Comparison of ENCODE assay signal across 8 cellular contexts in the genomic region with DNA sequence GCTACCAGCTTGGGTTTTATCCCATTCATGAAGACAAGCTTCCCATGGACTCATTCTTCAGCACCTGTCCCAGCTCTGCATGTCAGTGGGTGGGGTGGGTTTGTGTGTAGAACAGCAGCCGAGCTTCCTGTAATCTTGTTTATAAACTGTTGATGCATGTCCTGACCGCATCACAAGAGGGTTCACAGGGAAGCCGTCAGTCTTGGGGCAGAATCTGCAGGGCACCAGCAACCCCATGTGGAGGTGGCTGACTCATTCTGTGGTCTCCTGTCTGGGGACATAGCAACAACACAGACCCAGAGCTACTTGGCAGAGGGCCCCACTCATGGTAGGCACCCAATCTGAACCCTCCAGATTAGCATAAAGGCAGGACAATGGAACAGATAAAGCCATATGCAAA. TPM values are rescaled to one million over a fixed set of nuclear protein-coding genes. Genes with fewer than 3 reads are reported as not detected.
DNase-seq lines count a peak whose midpoint lies in the region; ATAC-seq lines count a peak whose summit lies in the region.

No MANE protein-coding gene starts in this region.

- H3K36me3 Mint-ChIP-seq in CD4-positive, CD25-positive, alpha-beta regulatory T cell: no peaks in the 10 kb centered on the region
- no peaks in the 10 kb centered on the region for H3K36me3 Mint-ChIP-seq in activated naive CD8-positive, alpha-beta T cell treated with anti-CD3 and anti-CD28 coated beads, Interleukin-2, amount 10 ng/mL, durations not matched to agents 7 days and 5 days

- H3K4me3 Mint-ChIP-seq in CD4-positive, CD25-positive, alpha-beta regulatory T cell: peak overlapping the region in 3 of 4 donors; percentile 61 to 73 (median 70)
- peak overlapping the region; percentile 66 for H3K4me3 Mint-ChIP-seq in activated naive CD8-positive, alpha-beta T cell treated with anti-CD3 and anti-CD28 coated beads, Interleukin-2, amount 10 ng/mL, durations not matched to agents 7 days and 5 days

- H3K27ac ChIP-seq in CD4-positive, CD25-positive, alpha-beta regulatory T cell (ENCODE audit: insufficient read depth, low read length, poor library complexity, severe bottlenecking): peak overlapping the region; percentile 48

- intact Hi-C loops in left colon (cut with DNase I, micrococcal nuclease): no loop called here

- H3K27me3 Mint-ChIP-seq in CD4-positive, CD25-positive, alpha-beta regulatory T cell: no peaks in the 10 kb centered on the region
- H3K27me3 Mint-ChIP-seq in activated naive CD8-positive, alpha-beta T cell treated with anti-CD3 and anti-CD28 coated beads, Interleukin-2, amount 10 ng/mL, durations not matched to agents 7 days and 5 days: no peaks in the 10 kb centered on the region

- no peaks in the 10 kb centered on the region for H3K9me3 ChIP-seq in CD4-positive, CD25-positive, alpha-beta regulatory T cell (ENCODE audit: control insufficient read depth in 2 of 2, low read length in 2 of 2)

- peaks cover 6 to 29% (median 23%) of the 10 kb centered on the region in 4 donors for H3K4me1 Mint-ChIP-seq in CD4-positive, CD25-positive, alpha-beta regulatory T cell
- peaks cover 26% of the 10 kb centered on the region for H3K4me1 Mint-ChIP-seq in activated naive CD8-positive, alpha-beta T cell treated with anti-CD3 and anti-CD28 coated beads, Interleukin-2, amount 10 ng/mL, durations not matched to agents 7 days and 5 days

- DNase-seq in CD4-positive, CD25-positive, alpha-beta regulatory T cell: peak; percentile 61 to 91 (median 80)
- DNase-seq in SW480 (ENCODE audit: low spot score) (peak; percentile 97), left colon (peak; percentile 51 to 63), SW 1271 (lab: John Stamatoyannopoulos, UW) (no peak)
- peak; percentile 64 for DNase-seq in activated naive CD8-positive, alpha-beta T cell treated with anti-CD3 and anti-CD28 coated beads, Interleukin-2, amount 10 ng/mL, durations not matched to agents 7 days and 5 days
- DNase-seq in stimulated activated CD8-positive, alpha-beta memory T cell treated with anti-CD3 and anti-CD28 coated beads, Interleukin-7, amount 100 ng/mL, for 1 hour (ENCODE audit: low read depth in 2 of 2): peak; percentile 65 to 66

- H3K9me3 Mint-ChIP-seq in CD4-positive, CD25-positive, alpha-beta regulatory T cell: peaks cover 0 to 2% (median 0%) of the 10 kb centered on the region in 7 donors
- H3K9me3 Mint-ChIP-seq in activated naive CD8-positive, alpha-beta T cell treated with anti-CD3 and anti-CD28 coated beads, Interleukin-2, amount 10 ng/mL, durations not matched to agents 7 days and 5 days: no peaks in the 10 kb centered on the region

- H3K4me1 ChIP-seq in CD4-positive, CD25-positive, alpha-beta regulatory T cell (ENCODE audit: control insufficient read depth, insufficient read depth, low read length, poor library complexity, severe bottlenecking): peaks cover 25% of the 10 kb centered on the region

- POLR2A ChIA-PET in activated naive CD8-positive, alpha-beta T cell treated with anti-CD3 and anti-CD28 coated beads, Interleukin-2, amount 10 ng/mL, durations not matched to agents 7 days and 5 days (lab: Charles Lee): interaction anchor here (0.6 to 1.3 kb wide), 9 partner anchors 12 to 400 kb away, joined by 3 to 5 read pairs (median 3); a partner anchor contains a TSS

- H3K4me3 ChIP-seq in CD4-positive, CD25-positive, alpha-beta regulatory T cell (ENCODE audit: low read depth, low read length): peak overlapping the region; percentile 6

- no peaks in the 10 kb centered on the region for H3K27me3 ChIP-seq in CD4-positive, CD25-positive, alpha-beta regulatory T cell (ENCODE audit: control insufficient read depth, insufficient read depth, low read length)

- ATAC-seq in CD4-positive, CD25-positive, alpha-beta regulatory T cell (ENCODE audit: low read depth in 2 of 2): peak; percentile 94 to 98
- ATAC-seq in GM19397 (IDR thresholded peaks at IDR 0.05; ENCODE audit: unreplicated experiment): peak; percentile 84
- ATAC-seq in HG03521 (IDR thresholded peaks at IDR 0.05; ENCODE audit: unreplicated experiment): peak; percentile 82
- peak; percentile 99 for ATAC-seq in activated naive CD8-positive, alpha-beta T cell treated with anti-CD3 and anti-CD28 coated beads, Interleukin-2, amount 10 ng/mL, durations not matched to agents 7 days and 5 days (ENCODE audit: low read depth)
- no peak for ATAC-seq in left colon

- H3K27ac Mint-ChIP-seq in CD4-positive, CD25-positive, alpha-beta regulatory T cell: peak overlapping the region; percentile 94 to 100 (median 94)
- H3K27ac Mint-ChIP-seq in activated naive CD8-positive, alpha-beta T cell treated with anti-CD3 and anti-CD28 coated beads, Interleukin-2, amount 10 ng/mL, durations not matched to agents 7 days and 5 days: peak overlapping the region; percentile 80

- no peaks in the 10 kb centered on the region for H3K36me3 ChIP-seq in CD4-positive, CD25-positive, alpha-beta regulatory T cell (ENCODE audit: control insufficient read depth, insufficient read depth, low read length)

RNA-seq across cellular contexts. Expression of a gene that starts 35.6 kb away (rescaled TPM):
- total RNA-seq in CD4-positive, CD25-positive, alpha-beta regulatory T cell: 0.72 TPM
- not detected for polyA plus RNA-seq in CD4-positive, CD25-positive, alpha-beta regulatory T cell
- 10 to 100 TPM; 13.4 to 17.6 TPM for total RNA-seq in activated naive CD8-positive, alpha-beta T cell treated with anti-CD3 and anti-CD28 coated beads, Interleukin-2, amount 10 ng/mL, durations not matched to agents 7 days and 5 days
- total RNA-seq in left colon: 10 to 100 TPM; 48.8 to 58.3 TPM

Comparison
In these comparisons a context has a peak if more than half of its experiments do, and no peak if none do; other contexts are left out.
1. DNase-seq: peak in CD4-positive, CD25-positive, alpha-beta regulatory T cell (3 of 3), SW480 (single experiment), activated naive CD8-positive, alpha-beta T cell treated with anti-CD3 and anti-CD28 coated beads, Interleukin-2, amount 10 ng/mL, durations not matched to agents 7 days and 5 days (single experiment), left colon (2 of 2) and stimulated activated CD8-positive, alpha-beta memory T cell treated with anti-CD3 and anti-CD28 coated beads, Interleukin-7, amount 100 ng/mL, for 1 hour (2 of 2); none in SW 1271 (0 of 2).